In the genomic region with DNA sequence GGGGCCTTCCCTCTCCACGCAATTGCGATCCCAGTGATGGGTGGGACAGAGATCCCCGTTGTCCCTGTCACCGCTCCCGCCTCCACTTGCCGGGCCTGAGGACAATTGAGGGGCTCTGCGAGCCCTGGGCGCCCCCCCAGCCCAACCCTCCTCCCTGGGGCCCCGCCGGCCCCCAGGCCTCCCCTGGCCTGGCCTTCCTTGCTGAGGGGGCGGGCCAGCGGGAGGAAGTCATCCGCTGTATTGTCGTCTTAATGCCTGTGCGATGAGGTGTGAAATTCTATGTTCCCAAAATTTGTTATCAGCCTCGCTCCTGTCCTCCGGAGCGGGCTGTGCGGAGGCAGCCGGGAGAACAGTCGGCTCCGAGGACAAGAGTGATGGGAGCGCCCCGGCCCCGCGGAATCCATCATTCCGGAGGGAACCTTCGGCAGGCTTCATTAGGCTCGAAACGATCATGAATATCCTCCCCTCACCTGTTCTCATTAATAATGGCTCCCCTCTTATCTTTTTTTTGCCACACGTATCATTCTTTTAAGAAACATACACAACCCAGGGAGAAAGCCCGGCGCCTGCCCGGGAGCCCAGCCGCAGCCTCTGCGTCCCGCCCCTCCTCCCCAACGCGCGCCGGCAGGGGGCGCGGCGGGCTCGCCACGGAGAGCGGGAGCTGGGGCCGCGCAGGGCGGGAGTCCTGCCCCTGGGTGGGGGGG, we compare ENCODE assay signal across 8 cellular contexts. TPM values are rescaled to one million over a fixed set of nuclear protein-coding genes. Genes with fewer than 3 reads are reported as not detected.
A peak's percentile ranks its signal among the peaks of the same experiment; 100 is the strongest.
DNase-seq lines count a peak whose midpoint lies in the region; ATAC-seq, FAIRE-seq and TF ChIP-seq lines count a peak whose summit lies in the region.

No MANE protein-coding gene starts in this region.

- H3K36me3 Mint-ChIP-seq in GM23338 (ENCODE audit: low read depth), result peaks cover 3% of the 10 kb centered on the region; the same call in 1 of the 3 replicates

- TF ChIP-seq CTCF in A549 (IDR thresholded peaks at IDR 0.05), result peak; percentile 51
- TF ChIP-seq CTCF in GM23338 (conservative IDR thresholded peaks at IDR 0.05; ENCODE audit: low read depth in 2 of 2), result peak in 1 of 2 experiments; percentile 44; a peak in 3 of 4 replicates
- peak; percentile 51 for TF ChIP-seq CTCF in colonic mucosa (IDR thresholded peaks at IDR 0.05)

- peaks cover 31% of the 10 kb centered on the region for H3K27me3 Mint-ChIP-seq in GM23338 (ENCODE audit: insufficient read depth, low read depth, poor library complexity)

- H3K4me2 ChIP-seq in A549 (peak overlapping the region; percentile 27; the same call in 2 of the 3 replicates), GM23338 (peak overlapping the region; percentile 78)

- peak; percentile 33 to 56 for TF ChIP-seq RAD21 in A549 (conservative IDR thresholded peaks at IDR 0.05 in 1 of 2, IDR thresholded peaks at IDR 0.05 in 1 of 2)

- H3K79me2 ChIP-seq in GM23338 (replicated peaks; ENCODE audit: insufficient read depth), result no peaks in the 10 kb centered on the region

- H3K9me2 ChIP-seq in GM23338 (ENCODE audit: insufficient read depth), result no peaks in the 10 kb centered on the region

- FAIRE-seq in A549 (lab: Jason Lieb, UNC) (no peak), HTR-8/SVneo (lab: Jason Lieb, UNC) (no peak)

- 67% methylated on average over 29 of the region's 50 CpGs for WGBS in A549 (ENCODE audit: missing lambda C conversion rate)

- peak overlapping the region; percentile 99 for H2AFZ ChIP-seq in GM23338

- TF ChIP-seq EP300 in A549 (IDR thresholded peaks at IDR 0.05), result no peak

- DNase-seq in A549 (ENCODE audit: low read depth in 1 of 2, low spot score in 1 of 2) (peak in 1 of 2 experiments; percentile 26), GM23338 (ENCODE audit: low spot score) (peak; percentile 46), colonic mucosa (no peak), medulla oblongata (ENCODE audit: extremely low spot score) (peak; percentile 10), posterior vena cava (ENCODE audit: low spot score) (no peak), HTR-8/SVneo (ENCODE audit: insufficient read length, low spot score) (no peak)

- no peak overlapping the region for H3K9ac ChIP-seq in colonic mucosa (ENCODE audit: low read depth in 2 of 2, low read length in 2 of 2)

- no peak for TF ChIP-seq POLR2A in A549 (IDR thresholded peaks at IDR 0.05; ENCODE audit: low read length)

- intact Hi-C loops in colonic mucosa (cut with DNase I), result loop anchor here (10.0 kb wide), 1 partner anchor 925 kb away; no protein-coding TSS in a partner anchor
- intact Hi-C loops in posterior vena cava (cut with DNase I), result no loop called here

- no peaks in the 10 kb centered on the region; the same call in 2 of the 3 replicates for H3K9me3 Mint-ChIP-seq in GM23338

- CTCF ChIA-PET in A549 (lab: Yijun Ruan, JAX), result interaction anchor here (0.6 to 3.6 kb wide), 11 partner anchors 9 to 926 kb away, joined by 3 to 16 read pairs (median 4); no protein-coding TSS in a partner anchor

- POLR2A ChIA-PET in A549 (lab: Yijun Ruan, JAX), result no interaction called here

- H3K9me3 ChIP-seq in A549 (no peaks in the 10 kb centered on the region), colonic mucosa (no peaks in the 10 kb centered on the region)

- H3F3A ChIP-seq in GM23338 (replicated peaks; ENCODE audit: low read depth), result no peaks in the 10 kb centered on the region

- H3K27me3 ChIP-seq in GM23338 (ENCODE audit: insufficient read depth), result peaks cover 23% of the 10 kb centered on the region
- no peaks in the 10 kb centered on the region for H3K27me3 ChIP-seq in colonic mucosa

- ATAC-seq in A549, result peak; percentile 40 to 82; a peak in 4 of 6 replicates
- ATAC-seq in GM23338, result peak; percentile 16
- ATAC-seq in HG02884 (IDR thresholded peaks at IDR 0.05; ENCODE audit: unreplicated experiment), result no peak
- ATAC-seq in GM18502 (IDR thresholded peaks at IDR 0.05; ENCODE audit: poor library complexity, unreplicated experiment), result no peak

- H3K27ac ChIP-seq in A549 (peak overlapping the region in 1 of 2 experiments; percentile 19; a peak in 1 of 6 replicates), GM23338 (ENCODE audit: low read depth) (no peak overlapping the region), colonic mucosa (no peak overlapping the region)

- no peaks in the 10 kb centered on the region for H3K36me3 ChIP-seq in GM23338 (ENCODE audit: insufficient read depth)
- H3K36me3 ChIP-seq in colonic mucosa, result no peaks in the 10 kb centered on the region

- no peak overlapping the region for H3K4me3 ChIP-seq in A549
- H3K4me3 ChIP-seq in GM23338, result peak overlapping the region; percentile 48
- no peak overlapping the region for H3K4me3 ChIP-seq in colonic mucosa

- H3K4me1 ChIP-seq in A549 (no peaks in the 10 kb centered on the region), GM23338 (ENCODE audit: insufficient read depth) (peaks cover 17% of the 10 kb centered on the region), colonic mucosa (peaks cover 6% of the 10 kb centered on the region)

- H4K20me1 ChIP-seq in GM23338 (replicated peaks; ENCODE audit: insufficient read depth), result no peaks in the 10 kb centered on the region

- peaks cover 27% of the 10 kb centered on the region for H3K4me1 Mint-ChIP-seq in GM23338

- no peak overlapping the region for H3K27ac Mint-ChIP-seq in GM23338

- H3K4me3 Mint-ChIP-seq in GM23338, result peak overlapping the region; percentile 74

TF ChIP-seq in A549, 52 proteins besides CTCF, POLR2A, EP300 and RAD21:
- TF ChIP-seq SMC3 (IDR thresholded peaks at IDR 0.05) (peak; percentile 68), PHF8 (IDR thresholded peaks at IDR 0.05; ENCODE audit: borderline replicate concordance, low read depth) (no peak)

TF ChIP-seq in GM23338, 12 proteins besides CTCF, POLR2A, EP300 and RAD21:
- TF ChIP-seq STAT1 (IDR thresholded peaks at IDR 0.05; ENCODE audit: unreplicated experiment) (no peak), EZH2 (IDR thresholded peaks at IDR 0.05; ENCODE audit: low read depth, unreplicated experiment) (no peak), JUNB (IDR thresholded peaks at IDR 0.05; ENCODE audit: unreplicated experiment) (no peak), CREB1 (CRISPR knock-in tag; IDR thresholded peaks at IDR 0.05; ENCODE audit: low read depth) (no peak), POLR2AphosphoS5 (IDR thresholded peaks at IDR 0.05; ENCODE audit: low read depth) (no peak), REST (IDR thresholded peaks at IDR 0.05; ENCODE audit: unreplicated experiment) (no peak)
- TF ChIP-seq, protein P1, sequence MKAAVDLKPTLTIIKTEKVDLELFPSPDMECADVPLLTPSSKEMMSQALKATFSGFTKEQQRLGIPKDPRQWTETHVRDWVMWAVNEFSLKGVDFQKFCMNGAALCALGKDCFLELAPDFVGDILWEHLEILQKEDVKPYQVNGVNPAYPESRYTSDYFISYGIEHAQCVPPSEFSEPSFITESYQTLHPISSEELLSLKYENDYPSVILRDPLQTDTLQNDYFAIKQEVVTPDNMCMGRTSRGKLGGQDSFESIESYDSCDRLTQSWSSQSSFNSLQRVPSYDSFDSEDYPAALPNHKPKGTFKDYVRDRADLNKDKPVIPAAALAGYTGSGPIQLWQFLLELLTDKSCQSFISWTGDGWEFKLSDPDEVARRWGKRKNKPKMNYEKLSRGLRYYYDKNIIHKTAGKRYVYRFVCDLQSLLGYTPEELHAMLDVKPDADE (IDR thresholded peaks at IDR 0.05), result no peak

RNA-seq across cellular contexts. Expression of gene DLK1, which starts 17.3 kb away (rescaled TPM):
- polyA plus RNA-seq in A549 (2011; rRNA removed) (0.13 TPM in 1 of 2 replicates, not detected in the other), A549 (2017; fragmentation: RNase III; extraction: RNeasy Plus Mini Kit Qiagen cat#74134 plus additional on column Dnase treatment) (0.06 to 0.08 TPM in 2 of 3 replicates, not detected in the other), GM23338 (2016; fragmentation: Nextera tagmentation; extraction: Ambion mirVana) (0.70 and 1.2 TPM in 2 replicates)
- polyA plus RNA-seq in A549 (2012; cell fraction: cytosol; rRNA removed), result 0.04 and 0.10 TPM in 2 replicates
- polyA plus RNA-seq in A549 (2012; cell fraction: nucleus; rRNA removed), result 0.08 TPM in 1 of 2 replicates, not detected in the other
- polyA minus RNA-seq in A549 (2011; rRNA and poly(A)+ RNA removed), result not detected in 2 replicates
- 0.54 and 1.1 TPM in 2 replicates for total RNA-seq in GM23338 (2014; rRNA removed; shearing (Covaris generic))
- total RNA-seq in colonic mucosa (1 to 10 TPM in 1 of 2 donors, not detected in 1; 2.2 TPM), posterior vena cava (not detected)

Comparison
In these comparisons a context has a peak if more than half of its experiments do, and no peak if none do; other contexts are left out.
1. ATAC-seq: peak in A549 (2 of 2) and GM23338 (single experiment); none in HG02884 (single experiment) and GM18502 (single experiment).
2. DNase-seq: peak in GM23338 (single experiment) and medulla oblongata (single experiment); none in colonic mucosa (single experiment), posterior vena cava (single experiment) and HTR-8/SVneo (single experiment).